Comparison of ENCODE assay signal across 19 cellular contexts in genomic region chr2:182220318-182220717, GRCh38.
"Had no signal": no experiment of that assay in that cellular context is flagged by ENCODE, and none has a peak within 500 bp of the region (broad histone marks: within the 10 kb centered on the region; RNA-seq: fewer than 3 reads in every experiment).

No MANE protein-coding gene starts in this region.

- H3K27ac ChIP-seq: foreskin keratinocyte, hepatocyte, ovary, right atrium auricular region, sigmoid colon, skin epidermis, thoracic aorta, transverse colon had no signal

- H3K4me1 Mint-ChIP-seq: naive B cell; nephron progenitor cell; stimulated activated naive B cell treated with anti-CD40 and anti-IgM and Interleukin-4, amounts not matched to agents 10 μg/mL and 1 μg/mL and 100 μg/mL, for 72 hours; stimulated activated naive CD8-positive, alpha-beta T cell treated with anti-CD3 and anti-CD28 coated beads, Interleukin-15, amount 100 ng/mL, for 72 hours had no signal

- H3K9me3 Mint-ChIP-seq: dendritic cell treated with granulocyte-macrophage colony-stimulating factor and Interleukin-4, amounts not matched to agents 40 ng/mL and 50 ng/mL, for 4 days; nephron progenitor cell; stimulated activated naive B cell treated with anti-CD40 and anti-IgM and Interleukin-4, amounts not matched to agents 10 μg/mL and 1 μg/mL and 100 μg/mL, for 72 hours; stimulated activated naive CD8-positive, alpha-beta T cell treated with anti-CD3 and anti-CD28 coated beads, Interleukin-15, amount 100 ng/mL, for 72 hours had no signal

- H3K4me3 ChIP-seq: hepatocyte, ovary, right atrium auricular region, sigmoid colon, skin epidermis, thoracic aorta, transverse colon had no signal

- H3K9me3 ChIP-seq: ovary, right atrium auricular region, sigmoid colon, thoracic aorta, transverse colon had no signal

- H3K4me3 Mint-ChIP-seq: dendritic cell treated with granulocyte-macrophage colony-stimulating factor and Interleukin-4, amounts not matched to agents 40 ng/mL and 50 ng/mL, for 4 days; naive B cell; nephron progenitor cell; stimulated activated naive B cell treated with anti-CD40 and anti-IgM and Interleukin-4, amounts not matched to agents 10 μg/mL and 1 μg/mL and 100 μg/mL, for 72 hours; stimulated activated naive CD8-positive, alpha-beta T cell treated with anti-CD3 and anti-CD28 coated beads, Interleukin-15, amount 100 ng/mL, for 72 hours had no signal

- H3K27me3 ChIP-seq: foreskin keratinocyte, hepatocyte, ovary, right atrium auricular region, sigmoid colon, transverse colon had no signal

- H3K27me3 Mint-ChIP-seq: dendritic cell treated with granulocyte-macrophage colony-stimulating factor and Interleukin-4, amounts not matched to agents 40 ng/mL and 50 ng/mL, for 4 days; stimulated activated naive B cell treated with anti-CD40 and anti-IgM and Interleukin-4, amounts not matched to agents 10 μg/mL and 1 μg/mL and 100 μg/mL, for 72 hours; stimulated activated naive CD8-positive, alpha-beta T cell treated with anti-CD3 and anti-CD28 coated beads, Interleukin-15, amount 100 ng/mL, for 72 hours had no signal

- H2AFZ ChIP-seq: hepatocyte had no signal

- H3K36me3 Mint-ChIP-seq: naive B cell; stimulated activated naive B cell treated with anti-CD40 and anti-IgM and Interleukin-4, amounts not matched to agents 10 μg/mL and 1 μg/mL and 100 μg/mL, for 72 hours had no signal

- H3K4me2 ChIP-seq: hepatocyte had no signal

- H3K36me3 ChIP-seq: ovary, right atrium auricular region, transverse colon had no signal

- H3K79me2 ChIP-seq: hepatocyte had no signal

- DNase-seq: erythroblast; foreskin keratinocyte; head of caudate nucleus; mesendoderm; naive B cell; nephron progenitor cell; nucleus accumbens; ovary; sigmoid colon; stimulated activated CD4-positive, alpha-beta T cell treated with anti-CD3 and anti-CD28 coated beads, Interleukin-2, amount 100 ng/mL, for 24 hours; stimulated activated CD4-positive, alpha-beta T cell treated with anti-CD3 and anti-CD28 coated beads, Interleukin-4, amount 100 ng/mL, for 4 hours; stimulated activated naive B cell treated with anti-CD40 and anti-IgM and Interleukin-4, amounts not matched to agents 10 μg/mL and 1 μg/mL and 100 μg/mL, for 72 hours; stimulated activated naive CD8-positive, alpha-beta T cell treated with anti-CD3 and anti-CD28 coated beads, Interleukin-15, amount 100 ng/mL, for 72 hours; transverse colon had no signal

- H3K27ac Mint-ChIP-seq: dendritic cell treated with granulocyte-macrophage colony-stimulating factor and Interleukin-4, amounts not matched to agents 40 ng/mL and 50 ng/mL, for 4 days; naive B cell; nephron progenitor cell; stimulated activated naive B cell treated with anti-CD40 and anti-IgM and Interleukin-4, amounts not matched to agents 10 μg/mL and 1 μg/mL and 100 μg/mL, for 72 hours had no signal

- ATAC-seq: foreskin keratinocyte; stimulated activated naive B cell treated with anti-CD40 and anti-IgM and Interleukin-4, amounts not matched to agents 10 μg/mL and 1 μg/mL and 100 μg/mL, for 72 hours; stimulated activated naive CD8-positive, alpha-beta T cell treated with anti-CD3 and anti-CD28 coated beads, Interleukin-15, amount 100 ng/mL, for 72 hours had no signal
